Comparison of ENCODE assay signal across 18 cellular contexts in the genomic region with DNA sequence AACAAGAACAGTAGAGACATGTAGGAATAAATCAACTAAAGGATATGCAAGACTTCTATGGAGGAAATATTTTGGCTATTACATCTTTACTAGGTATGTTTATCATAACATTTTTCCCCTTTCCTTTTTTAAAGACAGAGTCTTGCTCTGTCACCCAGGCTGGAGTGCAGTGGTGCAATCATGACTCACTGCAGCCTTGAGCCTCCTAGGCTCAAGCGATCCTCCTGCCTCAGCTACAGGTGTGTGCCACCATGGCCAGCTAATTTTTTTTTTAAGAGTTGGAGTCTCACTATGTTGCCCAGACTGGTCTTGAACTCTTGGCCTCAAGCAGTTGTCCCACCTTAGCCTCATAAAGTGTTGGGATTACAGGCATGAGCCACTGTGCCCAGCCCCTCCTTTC.
"Had no signal": no experiment of that assay in that cellular context is flagged by ENCODE, and none has a peak within 500 bp of the region (broad histone marks: within the 10 kb centered on the region; RNA-seq: fewer than 3 reads in every experiment).

No MANE protein-coding gene starts in this region.

- H3K27me3 ChIP-seq: cardiac muscle cell, right lobe of liver, spleen had no signal

- H3K9me3 Mint-ChIP-seq: activated B cell treated with CpG ODN at 0.5 μM for 24 hours; activated CD4-positive, alpha-beta T cell treated with anti-CD3 and anti-CD28 coated beads, Interleukin-2, amount 10 ng/mL, durations not matched to agents 7 days and 5 days; activated T-helper 17 cell treated with anti-CD3 and anti-CD28 coated beads, Interleukin-2, amount 50 U/mL, for 72 hours; natural killer cell treated with Interleukin-12 subunit alpha and Interleukin-12 subunit beta and Interleukin-15 and Interleukin-18, amount 100 ng/mL, for 72 hours; T-helper 1 cell treated with Interleukin-12 subunit alpha and Interleukin-12 subunit beta and Interleukin-4 antibody, amounts not matched to agents 30 μg/mL and 1 μg/mL, for 36 hours; type B pancreatic cell had no signal

- H3K27ac Mint-ChIP-seq: activated B cell treated with CpG ODN at 0.5 μM for 24 hours; activated CD4-positive, alpha-beta T cell treated with anti-CD3 and anti-CD28 coated beads, Interleukin-2, amount 10 ng/mL, durations not matched to agents 7 days and 5 days; activated T-helper 17 cell treated with anti-CD3 and anti-CD28 coated beads, Interleukin-2, amount 50 U/mL, for 72 hours; natural killer cell treated with Interleukin-12 subunit alpha and Interleukin-12 subunit beta and Interleukin-15 and Interleukin-18, amount 100 ng/mL, for 72 hours; T-helper 1 cell treated with Interleukin-12 subunit alpha and Interleukin-12 subunit beta and Interleukin-4 antibody, amounts not matched to agents 30 μg/mL and 1 μg/mL, for 36 hours; type B pancreatic cell had no signal

- H3K4me3 Mint-ChIP-seq: activated B cell treated with CpG ODN at 0.5 μM for 24 hours; activated CD4-positive, alpha-beta T cell treated with anti-CD3 and anti-CD28 coated beads, Interleukin-2, amount 10 ng/mL, durations not matched to agents 7 days and 5 days; activated T-helper 17 cell treated with anti-CD3 and anti-CD28 coated beads, Interleukin-2, amount 50 U/mL, for 72 hours; natural killer cell treated with Interleukin-12 subunit alpha and Interleukin-12 subunit beta and Interleukin-15 and Interleukin-18, amount 100 ng/mL, for 72 hours; T-helper 1 cell treated with Interleukin-12 subunit alpha and Interleukin-12 subunit beta and Interleukin-4 antibody, amounts not matched to agents 30 μg/mL and 1 μg/mL, for 36 hours; type B pancreatic cell had no signal

- H3K9me3 ChIP-seq: right lobe of liver, spleen had no signal

- H3K27ac ChIP-seq: cardiac muscle cell, coronary artery, right lobe of liver, spleen had no signal

- H3K27me3 Mint-ChIP-seq: activated B cell treated with CpG ODN at 0.5 μM for 24 hours; activated CD4-positive, alpha-beta T cell treated with anti-CD3 and anti-CD28 coated beads, Interleukin-2, amount 10 ng/mL, durations not matched to agents 7 days and 5 days; activated T-helper 17 cell treated with anti-CD3 and anti-CD28 coated beads, Interleukin-2, amount 50 U/mL, for 72 hours; natural killer cell treated with Interleukin-12 subunit alpha and Interleukin-12 subunit beta and Interleukin-15 and Interleukin-18, amount 100 ng/mL, for 72 hours; type B pancreatic cell had no signal

- H3K36me3 ChIP-seq: cardiac muscle cell had no signal

- DNase-seq: activated B cell treated with CpG ODN at 0.5 μM for 24 hours; activated CD4-positive, alpha-beta T cell treated with anti-CD3 and anti-CD28 coated beads, Interleukin-2, amount 10 ng/mL, durations not matched to agents 7 days and 5 days; activated naive CD4-positive, alpha-beta T cell treated with anti-CD3 and anti-CD28 coated beads, Interleukin-2, amount 50 U/mL, for 16 hours; activated T-cell treated with anti-CD3 and anti-CD28 coated beads for 4 hours; amygdala; effector CD4-positive, alpha-beta T cell; hypothalamus; nucleus accumbens; right lobe of liver; spleen; stimulated activated CD4-positive, alpha-beta T cell treated with anti-CD3 and anti-CD28 coated beads, Interleukin-2, amount 100 ng/mL, for 24 hours; stimulated activated naive CD4-positive, alpha-beta T cell treated with Interleukin-2 at 50 U/mL for 16 hours had no signal

- H3K4me3 ChIP-seq: cardiac muscle cell, coronary artery, right lobe of liver, spleen had no signal

- H3K4me1 Mint-ChIP-seq: activated B cell treated with CpG ODN at 0.5 μM for 24 hours; activated CD4-positive, alpha-beta T cell treated with anti-CD3 and anti-CD28 coated beads, Interleukin-2, amount 10 ng/mL, durations not matched to agents 7 days and 5 days; activated T-helper 17 cell treated with anti-CD3 and anti-CD28 coated beads, Interleukin-2, amount 50 U/mL, for 72 hours had no signal

- H3K4me1 ChIP-seq: right lobe of liver, spleen had no signal
